In the genomic region with DNA sequence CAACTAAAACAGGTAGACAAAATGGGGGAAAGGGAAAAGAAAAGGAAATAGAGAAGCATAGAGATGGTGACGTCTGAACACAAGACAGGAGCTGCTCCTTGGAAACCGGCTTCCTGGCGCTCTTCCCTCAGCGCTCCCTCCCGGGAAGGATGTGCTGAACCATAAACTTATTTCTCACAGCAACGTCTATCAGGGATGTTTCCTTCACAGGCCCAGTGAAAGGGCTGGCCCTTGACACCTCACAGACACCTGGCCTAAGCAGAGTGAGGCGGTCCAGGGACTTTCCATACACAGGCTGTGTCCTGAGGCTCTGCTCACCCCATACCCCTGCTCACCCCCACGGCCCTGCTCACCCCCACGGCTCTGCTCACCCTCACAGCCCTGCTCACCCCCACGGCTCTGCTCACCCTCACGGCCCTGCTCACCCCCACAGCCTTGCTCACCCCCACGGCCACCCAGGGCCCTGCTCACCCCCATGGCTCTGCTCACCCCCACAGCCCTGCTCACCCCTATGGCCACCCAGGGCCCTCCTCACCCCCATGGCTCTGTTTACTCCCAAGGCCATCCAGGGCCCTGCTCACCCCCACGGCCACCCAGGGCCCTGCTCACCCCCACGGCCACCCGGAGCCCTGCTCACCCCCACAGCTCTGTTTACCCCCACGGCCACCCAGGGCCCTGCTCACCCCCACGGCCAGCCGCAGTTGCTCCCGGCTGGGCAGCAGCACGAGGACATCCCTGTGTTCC, we compare ENCODE assay signal across 14 cellular contexts. TPM values are rescaled to one million over a fixed set of nuclear protein-coding genes. Genes with fewer than 3 reads are reported as not detected.
"Had no signal": no experiment of that assay in that cellular context is flagged by ENCODE, and none has a peak within 500 bp of the region (broad histone marks: within the 10 kb centered on the region; RNA-seq: fewer than 3 reads in every experiment).

No MANE protein-coding gene starts in this region.

- H3K27ac Mint-ChIP-seq: activated CD4-positive, alpha-beta T cell treated with anti-CD3 and anti-CD28 coated beads, Interleukin-2, amount 10 ng/mL, durations not matched to agents 7 days and 5 days; activated naive CD4-positive, alpha-beta T cell treated with anti-CD3 and anti-CD28 coated beads, Interleukin-2, amount 10 ng/mL, durations not matched to agents 7 days and 5 days; activated T-helper 17 cell treated with anti-CD3 and anti-CD28 coated beads, Interleukin-2, amount 50 U/mL, for 72 hours; memory B cell; stimulated activated memory B cell treated with anti-CD40 and anti-IgM and Interleukin-4, amounts not matched to agents 10 μg/mL and 1 μg/mL and 100 μg/mL, for 72 hours had no signal

- H3K27me3 Mint-ChIP-seq: activated CD4-positive, alpha-beta T cell treated with anti-CD3 and anti-CD28 coated beads, Interleukin-2, amount 10 ng/mL, durations not matched to agents 7 days and 5 days; activated naive CD4-positive, alpha-beta T cell treated with anti-CD3 and anti-CD28 coated beads, Interleukin-2, amount 10 ng/mL, durations not matched to agents 7 days and 5 days; activated T-helper 17 cell treated with anti-CD3 and anti-CD28 coated beads, Interleukin-2, amount 50 U/mL, for 72 hours; memory B cell; stimulated activated memory B cell treated with anti-CD40 and anti-IgM and Interleukin-4, amounts not matched to agents 10 μg/mL and 1 μg/mL and 100 μg/mL, for 72 hours had no signal

- H3K4me3 Mint-ChIP-seq: activated CD4-positive, alpha-beta T cell treated with anti-CD3 and anti-CD28 coated beads, Interleukin-2, amount 10 ng/mL, durations not matched to agents 7 days and 5 days; activated naive CD4-positive, alpha-beta T cell treated with anti-CD3 and anti-CD28 coated beads, Interleukin-2, amount 10 ng/mL, durations not matched to agents 7 days and 5 days; activated T-helper 17 cell treated with anti-CD3 and anti-CD28 coated beads, Interleukin-2, amount 50 U/mL, for 72 hours; memory B cell; neural crest cell; stimulated activated memory B cell treated with anti-CD40 and anti-IgM and Interleukin-4, amounts not matched to agents 10 μg/mL and 1 μg/mL and 100 μg/mL, for 72 hours had no signal

- ATAC-seq: activated T-helper 17 cell treated with anti-CD3 and anti-CD28 coated beads, Interleukin-2, amount 50 U/mL, for 72 hours; stimulated activated memory B cell treated with anti-CD40 and anti-IgM and Interleukin-4, amounts not matched to agents 10 μg/mL and 1 μg/mL and 100 μg/mL, for 72 hours had no signal

- H3K4me1 Mint-ChIP-seq: activated CD4-positive, alpha-beta T cell treated with anti-CD3 and anti-CD28 coated beads, Interleukin-2, amount 10 ng/mL, durations not matched to agents 7 days and 5 days; activated naive CD4-positive, alpha-beta T cell treated with anti-CD3 and anti-CD28 coated beads, Interleukin-2, amount 10 ng/mL, durations not matched to agents 7 days and 5 days; activated T-helper 17 cell treated with anti-CD3 and anti-CD28 coated beads, Interleukin-2, amount 50 U/mL, for 72 hours; memory B cell; stimulated activated memory B cell treated with anti-CD40 and anti-IgM and Interleukin-4, amounts not matched to agents 10 μg/mL and 1 μg/mL and 100 μg/mL, for 72 hours had no signal

- H3K9me3 ChIP-seq: pancreas had no signal

- H3K27ac ChIP-seq: pancreas had no signal

- H3K36me3 ChIP-seq: pancreas had no signal

- H3K9me3 Mint-ChIP-seq: activated CD4-positive, alpha-beta T cell treated with anti-CD3 and anti-CD28 coated beads, Interleukin-2, amount 10 ng/mL, durations not matched to agents 7 days and 5 days; activated T-helper 17 cell treated with anti-CD3 and anti-CD28 coated beads, Interleukin-2, amount 50 U/mL, for 72 hours; memory B cell; neural crest cell had no signal

- H3K27me3 ChIP-seq: pancreas had no signal

- H3K4me1 ChIP-seq: pancreas had no signal

- DNase-seq: activated CD4-positive, alpha-beta T cell treated with anti-CD3 and anti-CD28 coated beads, Interleukin-2, amount 10 ng/mL, durations not matched to agents 7 days and 5 days; activated CD4-positive, CD25-positive, alpha-beta regulatory T cell; activated naive CD4-positive, alpha-beta T cell treated with anti-CD3 and anti-CD28 coated beads, Interleukin-2, amount 10 ng/mL, durations not matched to agents 7 days and 5 days; activated T-cell treated with anti-CD3 and anti-CD28 coated beads for 4 hours; cortex of kidney; pancreas; stimulated activated CD4-positive, alpha-beta T cell treated with anti-CD3 and anti-CD28 coated beads, Interleukin-1b, Interleukin-23, amount 100 ng/mL, for 48 hours; T-helper 2 cell had no signal

- H3K36me3 Mint-ChIP-seq: activated naive CD4-positive, alpha-beta T cell treated with anti-CD3 and anti-CD28 coated beads, Interleukin-2, amount 10 ng/mL, durations not matched to agents 7 days and 5 days; memory B cell; stimulated activated memory B cell treated with anti-CD40 and anti-IgM and Interleukin-4, amounts not matched to agents 10 μg/mL and 1 μg/mL and 100 μg/mL, for 72 hours had no signal

- H3K4me3 ChIP-seq: pancreas had no signal

RNA-seq across cellular contexts. Expression of gene FRMD1, which starts 0.6 kb away (rescaled TPM):
- total RNA-seq: activated CD4-positive, alpha-beta T cell treated with anti-CD3 and anti-CD28 coated beads, Interleukin-2, amount 10 ng/mL, durations not matched to agents 7 days and 5 days; activated CD8-positive, alpha-beta memory T cell treated with anti-CD3 and anti-CD28 coated beads for 36 hours; activated T-helper 17 cell treated with anti-CD3 and anti-CD28 coated beads, Interleukin-2, amount 50 U/mL, for 72 hours; cardiac septum; neural crest cell; pancreas had no signal
